11 cellular contexts compared by ENCODE assay signal in genomic region chr2:157743051-157743450, GRCh38.
DNase-seq lines count a peak whose midpoint lies in the region; ATAC-seq and TF ChIP-seq lines count a peak whose summit lies in the region.
"Had no signal": no experiment of that assay in that cellular context is flagged by ENCODE, and none has a peak within 500 bp of the region (broad histone marks: within the 10 kb centered on the region; RNA-seq: fewer than 3 reads in every experiment).

No MANE protein-coding gene starts in this region.

- H3K27me3 Mint-ChIP-seq in activated T-cell treated with anti-CD3 and anti-CD28 coated beads, Interleukin-2, amount 50 U/mL, for 4 hours (ENCODE audit: low read depth), result no peaks in the 10 kb centered on the region
- no peaks in the 10 kb centered on the region for H3K27me3 Mint-ChIP-seq in stimulated activated memory B cell treated with anti-CD40 and anti-IgM and Interleukin-4, amounts not matched to agents 10 μg/mL and 1 μg/mL and 100 μg/mL, for 72 hours

- DNase-seq in activated T-cell treated with anti-CD3 and anti-CD28 coated beads, Interleukin-2, amount 50 U/mL, for 4 hours, result no peak
- DNase-seq in activated T-cell treated with anti-CD3 and anti-CD28 coated beads, Interleukin-2, amount 50 U/mL, for 1 hour, result no peak
- no peak for DNase-seq in MV-4-11 (lab: John Stamatoyannopoulos, UW)
- no peak for DNase-seq in globus pallidus (ENCODE audit: low spot score)
- DNase-seq in body of pancreas, result no peak
- DNase-seq: effector CD8-positive, alpha-beta T cell; sigmoid colon had no signal

- no peak for TF ChIP-seq CTCF in body of pancreas (IDR thresholded peaks at IDR 0.05)

- 91 to 98% methylated on average over 2 of the region's 2 CpGs for WGBS in body of pancreas, 2 donors

- H3K4me1 ChIP-seq in body of pancreas, result peaks cover 5% of the 10 kb centered on the region
- H3K4me1 ChIP-seq: sigmoid colon had no signal

- H3K27ac Mint-ChIP-seq in stimulated activated memory B cell treated with anti-CD40 and anti-IgM and Interleukin-4, amounts not matched to agents 10 μg/mL and 1 μg/mL and 100 μg/mL, for 72 hours, result no peak overlapping the region

- H3K36me3 Mint-ChIP-seq in activated T-cell treated with anti-CD3 and anti-CD28 coated beads, Interleukin-2, amount 50 U/mL, for 4 hours (ENCODE audit: insufficient read depth), result peaks cover 16% of the 10 kb centered on the region
- H3K36me3 Mint-ChIP-seq in stimulated activated memory B cell treated with anti-CD40 and anti-IgM and Interleukin-4, amounts not matched to agents 10 μg/mL and 1 μg/mL and 100 μg/mL, for 72 hours, result peaks cover 27% of the 10 kb centered on the region

- TF ChIP-seq POLR2A in body of pancreas (IDR thresholded peaks at IDR 0.05), result no peak

- H3K4me1 Mint-ChIP-seq in activated T-cell treated with anti-CD3 and anti-CD28 coated beads, Interleukin-2, amount 50 U/mL, for 4 hours (ENCODE audit: low read depth), result peaks cover 4% of the 10 kb centered on the region
- H3K4me1 Mint-ChIP-seq in stimulated activated memory B cell treated with anti-CD40 and anti-IgM and Interleukin-4, amounts not matched to agents 10 μg/mL and 1 μg/mL and 100 μg/mL, for 72 hours, result peaks cover 21% of the 10 kb centered on the region

- H3K27ac ChIP-seq in body of pancreas, result no peak overlapping the region
- H3K27ac ChIP-seq: sigmoid colon had no signal

- no peaks in the 10 kb centered on the region for H3K9me3 ChIP-seq in body of pancreas
- H3K9me3 ChIP-seq: sigmoid colon had no signal

- H3K36me3 ChIP-seq in body of pancreas (replicated peaks in 1 of 2; ENCODE audit: insufficient read depth in 1 of 2, low read depth in 2 of 2), result no peaks in the 10 kb centered on the region

- H3K4me3 Mint-ChIP-seq in activated T-cell treated with anti-CD3 and anti-CD28 coated beads, Interleukin-2, amount 50 U/mL, for 4 hours, result no peak overlapping the region
- no peak overlapping the region for H3K4me3 Mint-ChIP-seq in stimulated activated memory B cell treated with anti-CD40 and anti-IgM and Interleukin-4, amounts not matched to agents 10 μg/mL and 1 μg/mL and 100 μg/mL, for 72 hours

- H3K27me3 ChIP-seq in body of pancreas, result no peaks in the 10 kb centered on the region
- H3K27me3 ChIP-seq: sigmoid colon had no signal

- intact Hi-C loops in body of pancreas (cut with DNase I), result no loop called here

- H3K9me3 Mint-ChIP-seq in activated T-cell treated with anti-CD3 and anti-CD28 coated beads, Interleukin-2, amount 50 U/mL, for 4 hours, result no peaks in the 10 kb centered on the region
- no peaks in the 10 kb centered on the region for H3K9me3 Mint-ChIP-seq in stimulated activated memory B cell treated with anti-CD40 and anti-IgM and Interleukin-4, amounts not matched to agents 10 μg/mL and 1 μg/mL and 100 μg/mL, for 72 hours

- ATAC-seq in activated T-cell treated with anti-CD3 and anti-CD28 coated beads, Interleukin-2, amount 50 U/mL, for 4 hours, result peak; percentile 46 to 57
- ATAC-seq in GM21786 (IDR thresholded peaks at IDR 0.05; ENCODE audit: unreplicated experiment), result peak; percentile 56
- ATAC-seq in HG03378 (IDR thresholded peaks at IDR 0.05; ENCODE audit: unreplicated experiment), result peak; percentile 81
- peak; percentile 77 for ATAC-seq in stimulated activated memory B cell treated with anti-CD40 and anti-IgM and Interleukin-4, amounts not matched to agents 10 μg/mL and 1 μg/mL and 100 μg/mL, for 72 hours
- no peak for ATAC-seq in body of pancreas
- ATAC-seq: Right ventricle myocardium inferior had no signal

- no peak overlapping the region for H3K4me3 ChIP-seq in body of pancreas
- H3K4me3 ChIP-seq: sigmoid colon had no signal
